Comparison of ENCODE assay signal across 41 cellular contexts in genomic region chr22:32261306-32261705, GRCh38. TPM values are rescaled to one million over a fixed set of nuclear protein-coding genes. Genes with fewer than 3 reads are reported as not detected.
"Had no signal": no experiment of that assay in that cellular context is flagged by ENCODE, and none has a peak within 500 bp of the region (broad histone marks: within the 10 kb centered on the region; RNA-seq: fewer than 3 reads in every experiment).

No MANE protein-coding gene starts in this region.

- H3K9me3 ChIP-seq: adrenal gland, ascending aorta, breast epithelium, esophagus squamous epithelium, gastroesophageal sphincter had no signal

- H3K27ac Mint-ChIP-seq: activated B cell treated with CpG ODN at 0.5 μM for 24 hours; activated CD8-positive, alpha-beta memory T cell treated with anti-CD3 and anti-CD28 coated beads, Interleukin-2, amount 10 ng/mL, durations not matched to agents 7 days and 5 days; activated CD8-positive, alpha-beta T cell treated with anti-CD3 and anti-CD28 coated beads, Interleukin-2, amount 10 ng/mL, durations not matched to agents 7 days and 5 days; activated naive CD4-positive, alpha-beta T cell treated with anti-CD3 and anti-CD28 coated beads for 36 hours; activated naive CD4-positive, alpha-beta T cell treated with anti-CD3 and anti-CD28 coated beads, Interleukin-2, amount 50 U/mL, for 24 hours; activated naive CD8-positive, alpha-beta T cell treated with anti-CD3 and anti-CD28 coated beads for 36 hours; activated naive CD8-positive, alpha-beta T cell treated with anti-CD3 and anti-CD28 coated beads, Interleukin-2, amount 50 U/mL, for 24 hours; activated T-helper 2 cell treated with anti-CD3 and anti-CD28 coated beads, Interferon-gamma antibody, Interleukin-2, Interleukin-4, amounts not matched to agents 10 μg/mL and 5 μg/mL and 100 μg/mL, durations not matched to agents 14 hours and 24 hours and 36 hours; brain; T-helper 17 cell; T-helper 2 cell treated with Interferon-gamma antibody and Interleukin-4, amounts not matched to agents 5 μg/mL and 100 μg/mL, for 36 hours had no signal

- H3K4me1 Mint-ChIP-seq: activated B cell treated with CpG ODN at 0.5 μM for 24 hours had no signal

- H3K4me3 Mint-ChIP-seq: activated B cell treated with CpG ODN at 0.5 μM for 24 hours; activated CD8-positive, alpha-beta memory T cell treated with anti-CD3 and anti-CD28 coated beads, Interleukin-2, amount 10 ng/mL, durations not matched to agents 7 days and 5 days; activated CD8-positive, alpha-beta T cell treated with anti-CD3 and anti-CD28 coated beads, Interleukin-2, amount 10 ng/mL, durations not matched to agents 7 days and 5 days; activated naive CD4-positive, alpha-beta T cell treated with anti-CD3 and anti-CD28 coated beads for 36 hours; activated naive CD4-positive, alpha-beta T cell treated with anti-CD3 and anti-CD28 coated beads, Interleukin-2, amount 50 U/mL, for 24 hours; activated naive CD8-positive, alpha-beta T cell treated with anti-CD3 and anti-CD28 coated beads for 36 hours; activated naive CD8-positive, alpha-beta T cell treated with anti-CD3 and anti-CD28 coated beads, Interleukin-2, amount 50 U/mL, for 24 hours; activated T-helper 1 cell treated with anti-CD3 and anti-CD28 coated beads, Interleukin-12 subunit alpha, Interleukin-12 subunit beta, Interleukin-2, Interleukin-4 antibody, amounts not matched to agents 30 ng/mL and 10 ng/mL and 1 ng/mL, durations not matched to agents 14 hours and 24 hours and 36 hours; brain; T-helper 17 cell; T-helper 2 cell treated with Interferon-gamma antibody and Interleukin-4, amounts not matched to agents 5 μg/mL and 100 μg/mL, for 36 hours had no signal

- H3K4me1 ChIP-seq: ascending aorta, breast epithelium had no signal

- H3K36me3 Mint-ChIP-seq: activated CD8-positive, alpha-beta memory T cell treated with anti-CD3 and anti-CD28 coated beads, Interleukin-2, amount 10 ng/mL, durations not matched to agents 7 days and 5 days; activated naive CD4-positive, alpha-beta T cell treated with anti-CD3 and anti-CD28 coated beads, Interleukin-2, amount 50 U/mL, for 24 hours; activated naive CD8-positive, alpha-beta T cell treated with anti-CD3 and anti-CD28 coated beads for 36 hours had no signal

- H3K4me3 ChIP-seq: adrenal gland, ascending aorta, breast epithelium, cardiac muscle cell, esophagus squamous epithelium, gastroesophageal sphincter had no signal

- H3K9me3 Mint-ChIP-seq: activated B cell treated with CpG ODN at 0.5 μM for 24 hours; activated naive CD4-positive, alpha-beta T cell treated with anti-CD3 and anti-CD28 coated beads for 36 hours; activated naive CD4-positive, alpha-beta T cell treated with anti-CD3 and anti-CD28 coated beads, Interleukin-2, amount 50 U/mL, for 24 hours; activated naive CD8-positive, alpha-beta T cell treated with anti-CD3 and anti-CD28 coated beads for 36 hours; activated naive CD8-positive, alpha-beta T cell treated with anti-CD3 and anti-CD28 coated beads, Interleukin-2, amount 50 U/mL, for 24 hours; activated T-helper 1 cell treated with anti-CD3 and anti-CD28 coated beads, Interleukin-12 subunit alpha, Interleukin-12 subunit beta, Interleukin-2, Interleukin-4 antibody, amounts not matched to agents 30 ng/mL and 10 ng/mL and 1 ng/mL, durations not matched to agents 14 hours and 24 hours and 36 hours; activated T-helper 2 cell treated with anti-CD3 and anti-CD28 coated beads, Interferon-gamma antibody, Interleukin-2, Interleukin-4, amounts not matched to agents 10 μg/mL and 5 μg/mL and 100 μg/mL, durations not matched to agents 14 hours and 24 hours and 36 hours; brain; T-helper 2 cell treated with Interferon-gamma antibody and Interleukin-4, amounts not matched to agents 5 μg/mL and 100 μg/mL, for 36 hours had no signal

- FAIRE-seq: colon, endometrium, endothelial cell of umbilical vein had no signal

- H3K36me3 ChIP-seq: adrenal gland, ascending aorta, breast epithelium, cardiac muscle cell, esophagus squamous epithelium, gastroesophageal sphincter, WERI-Rb-1 had no signal

- ATAC-seq: activated CD4-positive, CD25-positive, alpha-beta regulatory T cell treated with anti-CD3 and anti-CD28 coated beads, Interleukin-2, amount 50 U/mL, for 24 hours; activated CD8-positive, alpha-beta memory T cell treated with anti-CD3 and anti-CD28 coated beads, Interleukin-2, amount 10 ng/mL, durations not matched to agents 7 days and 5 days; activated CD8-positive, alpha-beta T cell treated with anti-CD3 and anti-CD28 coated beads, Interleukin-2, amount 10 ng/mL, durations not matched to agents 7 days and 5 days; activated naive CD8-positive, alpha-beta T cell treated with anti-CD3 and anti-CD28 coated beads, Interleukin-2, amount 50 U/mL, for 24 hours; gastroesophageal sphincter; T-helper 17 cell had no signal

- H3K27ac ChIP-seq: adrenal gland, ascending aorta, breast epithelium, cardiac muscle cell, epithelial cell of prostate, esophagus squamous epithelium, gastroesophageal sphincter, WERI-Rb-1 had no signal

- H3K27me3 ChIP-seq: ascending aorta, breast epithelium, cardiac muscle cell had no signal

- DNase-seq: activated B cell treated with CpG ODN at 0.5 μM for 24 hours; activated CD4-positive, alpha-beta T cell treated with anti-CD3 and anti-CD28 coated beads for 48 hours; activated CD4-positive, alpha-beta T cell treated with anti-CD3 and anti-CD28 coated beads, Interleukin-2, amount 50 U/mL, for 1 hour; activated CD4-positive, alpha-beta T cell treated with anti-CD3 and anti-CD28 coated beads, Interleukin-2, amount 50 U/mL, for 48 hours; activated CD8-positive, alpha-beta memory T cell treated with anti-CD3 and anti-CD28 coated beads, Interleukin-2, amount 10 ng/mL, durations not matched to agents 7 days and 5 days; activated CD8-positive, alpha-beta memory T cell treated with anti-CD3 and anti-CD28 coated beads, Interleukin-2, amount 50 U/mL, for 4 hours; activated CD8-positive, alpha-beta T cell treated with anti-CD3 and anti-CD28 coated beads, Interleukin-2, amount 10 ng/mL, durations not matched to agents 7 days and 5 days; activated effector memory CD4-positive, alpha-beta T cell treated with anti-CD3 and anti-CD28 coated beads, Interleukin-2, amount 50 U/mL, for 16 hours; activated naive CD4-positive, alpha-beta T cell treated with anti-CD3 and anti-CD28 coated beads for 36 hours; activated naive CD8-positive, alpha-beta T cell treated with anti-CD3 and anti-CD28 coated beads for 36 hours; activated naive CD8-positive, alpha-beta T cell treated with anti-CD3 and anti-CD28 coated beads, Interleukin-2, amount 50 U/mL, for 24 hours; activated T-cell treated with anti-CD3 and anti-CD28 coated beads, Interleukin-2, amount 50 U/mL, for 1 hour; activated T-cell treated with anti-CD3 and anti-CD28 coated beads, Interleukin-2, amount 50 U/mL, for 48 hours; adrenal gland; amygdala; effector CD8-positive, alpha-beta T cell; esophagus squamous epithelium; foreskin melanocyte; T-helper 1 cell; T-helper 17 cell; T1000; WERI-Rb-1 had no signal

RNA-seq across cellular contexts. Expression of gene SLC5A4, which starts 6.2 kb away (rescaled TPM):
- total RNA-seq: activated B cell treated with CpG ODN at 0.5 μM for 24 hours; activated CD8-positive, alpha-beta memory T cell treated with anti-CD3 and anti-CD28 coated beads for 36 hours; activated CD8-positive, alpha-beta memory T cell treated with anti-CD3 and anti-CD28 coated beads, Interleukin-2, amount 10 ng/mL, durations not matched to agents 7 days and 5 days; activated CD8-positive, alpha-beta T cell treated with anti-CD3 and anti-CD28 coated beads, Interleukin-2, amount 10 ng/mL, durations not matched to agents 7 days and 5 days; activated naive CD4-positive, alpha-beta T cell treated with anti-CD3 and anti-CD28 coated beads for 36 hours; activated naive CD8-positive, alpha-beta T cell treated with anti-CD3 and anti-CD28 coated beads for 36 hours; activated T-helper 1 cell treated with anti-CD3 and anti-CD28 coated beads, Interleukin-12 subunit alpha, Interleukin-12 subunit beta, Interleukin-2, Interleukin-4 antibody, amounts not matched to agents 30 ng/mL and 10 ng/mL and 1 ng/mL, durations not matched to agents 14 hours and 24 hours and 36 hours; activated T-helper 2 cell treated with anti-CD3 and anti-CD28 coated beads, Interferon-gamma antibody, Interleukin-2, Interleukin-4, amounts not matched to agents 10 μg/mL and 5 μg/mL and 100 μg/mL, durations not matched to agents 14 hours and 24 hours and 36 hours; cardiac muscle cell; chondrocyte; fibroblast of lung; fibroblast of villous mesenchyme; T-helper 17 cell had no signal
- polyA plus RNA-seq: cardiac muscle cell had no signal

RNA-seq across cellular contexts. Expression of gene RFPL2, which starts 56.4 kb away (rescaled TPM):
- total RNA-seq: activated B cell treated with CpG ODN at 0.5 μM for 24 hours; activated CD8-positive, alpha-beta T cell treated with anti-CD3 and anti-CD28 coated beads, Interleukin-2, amount 10 ng/mL, durations not matched to agents 7 days and 5 days; activated naive CD4-positive, alpha-beta T cell treated with anti-CD3 and anti-CD28 coated beads for 36 hours; activated naive CD8-positive, alpha-beta T cell treated with anti-CD3 and anti-CD28 coated beads for 36 hours; adrenal gland; ascending aorta; chondrocyte; endothelial cell of umbilical vein; esophagus squamous epithelium; fibroblast of lung; fibroblast of villous mesenchyme; glomerular endothelial cell had no signal
- polyA plus RNA-seq: endothelial cell of umbilical vein, fibroblast of lung had no signal
